ENCODE assay signal across 8 cellular contexts in the genomic region with DNA sequence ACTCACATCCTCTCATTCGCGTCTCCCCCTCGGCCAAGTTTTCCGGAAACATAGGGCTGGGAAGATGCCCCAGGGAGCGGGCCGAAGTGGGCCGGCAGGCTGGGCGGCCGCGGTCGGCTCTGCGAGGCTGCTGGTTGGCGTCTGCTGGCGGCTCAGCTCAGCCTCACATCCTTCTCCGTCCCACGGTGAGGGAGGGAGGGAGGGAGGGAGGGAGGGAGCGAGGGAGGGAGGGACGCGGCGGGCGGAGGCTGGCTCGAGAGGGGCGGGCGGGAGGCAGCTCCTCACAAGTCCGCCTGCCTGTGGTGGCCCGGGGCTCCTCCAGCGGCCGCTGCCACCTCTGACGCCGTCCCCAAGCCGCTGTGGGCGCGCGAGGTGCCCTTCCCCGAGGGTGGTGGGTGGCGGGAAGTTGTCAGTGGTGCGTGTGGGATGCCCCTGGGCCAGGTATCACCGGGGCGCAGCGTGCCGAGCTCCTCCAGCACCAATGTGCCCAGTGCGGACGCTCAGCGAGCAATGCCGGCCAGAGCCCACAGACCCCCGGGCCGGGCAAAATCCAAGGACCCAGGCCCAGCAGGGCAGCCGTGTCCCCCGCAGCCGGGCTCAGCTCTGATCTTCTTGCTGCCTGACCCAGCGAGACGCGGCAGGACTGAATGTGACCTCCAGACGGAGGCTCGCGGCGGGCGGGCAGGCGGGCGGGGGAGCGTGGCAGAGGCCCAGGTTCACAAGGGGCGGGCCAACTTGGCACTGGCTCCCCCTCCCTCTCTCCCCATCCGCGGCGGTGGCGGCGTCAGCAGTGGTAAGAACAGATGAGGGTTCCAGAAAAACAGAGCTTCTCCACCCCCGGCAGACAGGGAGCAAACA.
DNase-seq lines count a peak whose midpoint lies in the region; FAIRE-seq and TF ChIP-seq lines count a peak whose summit lies in the region.

No MANE protein-coding gene starts in this region.

- no peaks in the 10 kb centered on the region for H3K9me3 ChIP-seq in BLaER1

- H4K20me1 ChIP-seq in BLaER1: peaks cover 97% of the 10 kb centered on the region

- peak overlapping the region; percentile 61 for H3K4me3 ChIP-seq in BLaER1
- H3K4me3 ChIP-seq in bronchial epithelial cell (ENCODE audit: low read depth, low read length): peak overlapping the region; percentile 27
- peak overlapping the region; percentile 85 for H3K4me3 ChIP-seq in skeletal muscle cell (ENCODE audit: low read depth, low read length)

- H3K36me3 ChIP-seq in BLaER1 (peaks cover 25% of the 10 kb centered on the region), bronchial epithelial cell (ENCODE audit: control insufficient read depth, insufficient read depth, low read length) (peaks cover 11% of the 10 kb centered on the region)

- H3K27me3 ChIP-seq in BLaER1: no peaks in the 10 kb centered on the region
- H3K27me3 ChIP-seq in bronchial epithelial cell (ENCODE audit: control insufficient read depth, insufficient read depth, low read length): no peaks in the 10 kb centered on the region

- peak overlapping the region; percentile 79 for H3K27ac ChIP-seq in BLaER1

- peak overlapping the region; percentile 100 for H3K4me2 ChIP-seq in BLaER1

- no peak for FAIRE-seq in bronchial epithelial cell (lab: Jason Lieb, UNC)

- H3K4me1 ChIP-seq in BLaER1: peaks cover 100% of the 10 kb centered on the region

- no peak for TF ChIP-seq CTCF in bronchial epithelial cell (IDR thresholded peaks at IDR 0.05; ENCODE audit: insufficient read depth, low read length, severe bottlenecking)

- DNase-seq in HuH-7.5 (ENCODE audit: low spot score) (peak; percentile 83), bronchial epithelial cell (ENCODE audit: low read depth) (peak; percentile 31), iPS-NIHi7 (ENCODE audit: extremely low spot score) (peak; percentile 79), skeletal muscle cell (ENCODE audit: low read depth) (peak; percentile 78), GF-D8 (lab: John Stamatoyannopoulos, UW) (no peak), NCI-H774 (lab: John Stamatoyannopoulos, UW) (no peak)
- peak; percentile 20 to 48 (median 34) for DNase-seq in activated CD4-positive, CD25-positive, alpha-beta regulatory T cell (lab: John Stamatoyannopoulos, UW)

- peak overlapping the region; percentile 69 for H3K9ac ChIP-seq in BLaER1

Comparison
In these comparisons a context has a peak if more than half of its experiments do, and no peak if none do; other contexts are left out.
1. H3K4me3 ChIP-seq: peak in every context shown above with its lines; median percentile 85 in skeletal muscle cell; 61 in BLaER1; 27 in bronchial epithelial cell.
2. DNase-seq: peak in HuH-7.5 (single experiment), activated CD4-positive, CD25-positive, alpha-beta regulatory T cell (4 of 4), bronchial epithelial cell (single experiment), iPS-NIHi7 (single experiment) and skeletal muscle cell (single experiment); none in GF-D8 (single experiment) and NCI-H774 (single experiment).